In the genomic region with DNA sequence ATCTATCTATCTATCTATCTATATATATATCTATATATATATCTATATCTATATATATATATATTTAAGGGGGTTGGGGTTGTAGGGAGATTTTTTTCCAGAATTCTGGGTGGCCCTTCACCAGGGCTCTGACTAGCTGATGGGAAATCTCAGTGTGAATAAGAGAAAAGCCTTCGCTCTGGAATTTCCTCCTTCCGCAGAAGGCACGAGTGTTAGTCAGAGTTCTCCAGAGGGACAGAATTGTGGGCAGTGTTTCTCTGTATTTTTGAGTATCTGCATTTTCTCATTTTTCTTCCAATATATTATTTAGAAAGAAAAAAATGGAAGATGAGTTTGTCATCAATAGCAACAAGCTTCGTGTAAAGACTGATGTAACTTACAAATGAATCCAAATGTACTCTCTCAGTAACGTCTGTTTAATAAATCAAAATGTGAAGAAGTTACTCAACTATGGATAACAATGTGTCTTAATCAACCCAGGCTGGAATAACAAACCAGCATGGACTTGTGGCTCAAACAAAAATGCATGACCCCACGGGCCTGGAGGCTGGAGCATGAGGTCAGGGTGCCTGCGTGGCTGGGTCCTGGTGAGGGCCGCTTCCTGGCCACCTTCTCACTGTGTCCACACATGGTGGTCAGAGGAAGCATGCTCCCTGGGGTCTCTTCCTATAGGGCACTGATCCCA, we compare ENCODE assay signal across 29 cellular contexts. TPM values are rescaled to one million over a fixed set of nuclear protein-coding genes. Genes with fewer than 3 reads are reported as not detected.
A peak's percentile ranks its signal among the peaks of the same experiment; 100 is the strongest.
DNase-seq lines count a peak whose midpoint lies in the region; ATAC-seq, FAIRE-seq and TF ChIP-seq lines count a peak whose summit lies in the region.
"Had no signal": no experiment of that assay in that cellular context is flagged by ENCODE, and none has a peak within 500 bp of the region (broad histone marks: within the 10 kb centered on the region; RNA-seq: fewer than 3 reads in every experiment).

No MANE protein-coding gene starts in this region.

- H3K9me3 Mint-ChIP-seq in CD14-positive monocyte = peaks cover 4 to 15% (median 9%) of the 10 kb centered on the region in 7 donors

- H3K4me3 Mint-ChIP-seq in CD14-positive monocyte = no peak overlapping the region
- H3K4me3 Mint-ChIP-seq: activated CD8-positive, alpha-beta T cell treated with anti-CD3 and anti-CD28 coated beads, Interleukin-2, amount 10 ng/mL, durations not matched to agents 7 days and 5 days; memory B cell; neural crest cell; stimulated activated memory B cell treated with anti-CD40 and anti-IgM and Interleukin-4, amounts not matched to agents 10 μg/mL and 1 μg/mL and 100 μg/mL, for 72 hours had no signal

- no peak for ATAC-seq in HG02973 (IDR thresholded peaks at IDR 0.05; ENCODE audit: unreplicated experiment)
- no peak for ATAC-seq in GM18870 (IDR thresholded peaks at IDR 0.05; ENCODE audit: unreplicated experiment)
- ATAC-seq: activated CD8-positive, alpha-beta T cell treated with anti-CD3 and anti-CD28 coated beads, Interleukin-2, amount 10 ng/mL, durations not matched to agents 7 days and 5 days; body of pancreas; gastrocnemius medialis; PC-3; stimulated activated memory B cell treated with anti-CD40 and anti-IgM and Interleukin-4, amounts not matched to agents 10 μg/mL and 1 μg/mL and 100 μg/mL, for 72 hours had no signal

- DNase-seq in ELR (ENCODE audit: low read depth) = peak; percentile 19
- peak; percentile 69 for DNase-seq in brain pericyte (ENCODE audit: low read depth, low spot score)
- DNase-seq in hepatic stellate cell (ENCODE audit: low spot score) = peak; percentile 72
- no peak for DNase-seq in GM19239 (ENCODE audit: insufficient read length, low spot score)
- DNase-seq in CD14-positive monocyte (ENCODE audit: low spot score) = no peak
- DNase-seq: activated CD8-positive, alpha-beta T cell treated with anti-CD3 and anti-CD28 coated beads, Interleukin-2, amount 10 ng/mL, durations not matched to agents 7 days and 5 days; activated effector memory CD4-positive, alpha-beta T cell treated with Interleukin-2 at 50 U/mL for 16 hours; activated T-cell treated with anti-CD3 and anti-CD28 coated beads for 4 hours; body of pancreas; COR-L47; DMS53; effector CD4-positive, alpha-beta T cell; gastrocnemius medialis; GOT3; IMR-90; NCI-H1694; NCI-H2171 treated with DMSO at 0.1 percent for 48 hours; NCI-H510A treated with DMSO at 0.1 percent for 48 hours; NK-92 treated with Interleukin-12 subunit alpha and Interleukin-12 subunit beta, amount 100 ng/mL, for 24 hours; PC-3; stimulated activated CD4-positive, alpha-beta T cell treated with anti-CD3 and anti-CD28 coated beads, Interleukin-12 subunit alpha, Interleukin-12 subunit beta, amount 100 ng/mL, for 4 hours; stimulated activated CD4-positive, alpha-beta T cell treated with anti-CD3 and anti-CD28 coated beads, Interleukin-4, amount 100 ng/mL, for 24 hours had no signal

- no peaks in the 10 kb centered on the region for H3K4me1 Mint-ChIP-seq in CD14-positive monocyte
- H3K4me1 Mint-ChIP-seq: memory B cell; neural crest cell; stimulated activated memory B cell treated with anti-CD40 and anti-IgM and Interleukin-4, amounts not matched to agents 10 μg/mL and 1 μg/mL and 100 μg/mL, for 72 hours had no signal

- H3K27ac Mint-ChIP-seq in CD14-positive monocyte = no peak overlapping the region
- H3K27ac Mint-ChIP-seq: activated CD8-positive, alpha-beta T cell treated with anti-CD3 and anti-CD28 coated beads, Interleukin-2, amount 10 ng/mL, durations not matched to agents 7 days and 5 days; memory B cell; stimulated activated memory B cell treated with anti-CD40 and anti-IgM and Interleukin-4, amounts not matched to agents 10 μg/mL and 1 μg/mL and 100 μg/mL, for 72 hours had no signal

- no peak for FAIRE-seq in GM19239 (lab: Jason Lieb, UNC)
- FAIRE-seq: colon had no signal

- H3K27me3 Mint-ChIP-seq in CD14-positive monocyte (ENCODE audit: low read depth in 3 of 3) = peaks cover 2 to 3% (median 2%) of the 10 kb centered on the region in 3 donors

- no peaks in the 10 kb centered on the region for H3K36me3 Mint-ChIP-seq in CD14-positive monocyte
- H3K36me3 Mint-ChIP-seq: memory B cell; stimulated activated memory B cell treated with anti-CD40 and anti-IgM and Interleukin-4, amounts not matched to agents 10 μg/mL and 1 μg/mL and 100 μg/mL, for 72 hours had no signal

- no peak for TF ChIP-seq CTCF in CD14-positive monocyte (IDR thresholded peaks at IDR 0.05)

- intact Hi-C loops in CD14-positive monocyte (cut with micrococcal nuclease) = no loop called here

RNA-seq across cellular contexts. Expression of gene SNTG2, which starts 10.6 kb away (rescaled TPM):
- polyA plus RNA-seq in CD14-positive monocyte = not detected
- polyA plus RNA-seq: hepatocyte had no signal

Comparison
In these comparisons a context has a peak if more than half of its experiments do, and no peak if none do; other contexts are left out.
1. DNase-seq: peak in ELR (single experiment), brain pericyte (single experiment) and hepatic stellate cell (single experiment); none in GM19239 (single experiment) and CD14-positive monocyte (single experiment).